8 cellular contexts compared by ENCODE assay signal in genomic region chr4:142404191-142404611, GRCh38.
A peak's percentile ranks its signal among the peaks of the same experiment; 100 is the strongest.
DNase-seq lines count a peak whose midpoint lies in the region; ATAC-seq, FAIRE-seq and TF ChIP-seq lines count a peak whose summit lies in the region.

No MANE protein-coding gene starts in this region.

- WGBS in adrenal gland, 4 donors: 12 to 34% (median 14%) methylated on average over 3 of the region's 3 CpGs

- H3K27me3 Mint-ChIP-seq in activated CD8-positive, alpha-beta memory T cell treated with anti-CD3 and anti-CD28 coated beads, Interleukin-2, amount 10 ng/mL, durations not matched to agents 7 days and 5 days: no peaks in the 10 kb centered on the region

- FAIRE-seq in urothelium cell line (lab: Jason Lieb, UNC): no peak

- H3K9me3 Mint-ChIP-seq in activated CD8-positive, alpha-beta memory T cell treated with anti-CD3 and anti-CD28 coated beads, Interleukin-2, amount 10 ng/mL, durations not matched to agents 7 days and 5 days (ENCODE audit: low read depth): no peaks in the 10 kb centered on the region

- peak in 1 of 2 donors; percentile 70 for TF ChIP-seq POLR2A in adrenal gland (IDR thresholded peaks at IDR 0.05)

- peak overlapping the region in 2 of 5 donors; percentile 47 to 79 for H3K27ac ChIP-seq in adrenal gland

- H3K27me3 ChIP-seq in adrenal gland: no peaks in the 10 kb centered on the region

- peaks cover 5 to 42% of the 10 kb centered on the region in 2 donors for H3K4me1 ChIP-seq in adrenal gland (replicated peaks in 1 of 2)

- peak overlapping the region; percentile 89 for H3K4me3 Mint-ChIP-seq in activated CD8-positive, alpha-beta memory T cell treated with anti-CD3 and anti-CD28 coated beads, Interleukin-2, amount 10 ng/mL, durations not matched to agents 7 days and 5 days

- CTCF ChIA-PET in activated CD8-positive, alpha-beta memory T cell treated with anti-CD3 and anti-CD28 coated beads, Interleukin-2, amount 10 ng/mL, durations not matched to agents 7 days and 5 days (lab: Charles Lee): interaction anchor here (1.4 to 2.6 kb wide), 2 partner anchors 10 to 25 kb away, joined by 4 to 10 read pairs; no protein-coding TSS in a partner anchor

- peaks cover 19% of the 10 kb centered on the region for H3K36me3 Mint-ChIP-seq in activated CD8-positive, alpha-beta memory T cell treated with anti-CD3 and anti-CD28 coated beads, Interleukin-2, amount 10 ng/mL, durations not matched to agents 7 days and 5 days

- H3K9me3 ChIP-seq in adrenal gland (replicated peaks in 1 of 3): no peaks in the 10 kb centered on the region

- ATAC-seq in activated CD8-positive, alpha-beta memory T cell treated with anti-CD3 and anti-CD28 coated beads, Interleukin-2, amount 10 ng/mL, durations not matched to agents 7 days and 5 days: peak; percentile 17
- ATAC-seq in GM19395 (IDR thresholded peaks at IDR 0.05; ENCODE audit: unreplicated experiment): no peak

- peaks cover 58% of the 10 kb centered on the region for H3K4me1 Mint-ChIP-seq in activated CD8-positive, alpha-beta memory T cell treated with anti-CD3 and anti-CD28 coated beads, Interleukin-2, amount 10 ng/mL, durations not matched to agents 7 days and 5 days

- peak overlapping the region; percentile 99 for H3K27ac Mint-ChIP-seq in activated CD8-positive, alpha-beta memory T cell treated with anti-CD3 and anti-CD28 coated beads, Interleukin-2, amount 10 ng/mL, durations not matched to agents 7 days and 5 days

- TF ChIP-seq CTCF in adrenal gland (IDR thresholded peaks at IDR 0.05): no peak

- peak overlapping the region in 1 of 4 donors; percentile 51 for H3K4me3 ChIP-seq in adrenal gland

- DNase-seq in activated CD8-positive, alpha-beta memory T cell treated with anti-CD3 and anti-CD28 coated beads, Interleukin-2, amount 10 ng/mL, durations not matched to agents 7 days and 5 days: peak; percentile 79
- DNase-seq in activated CD8-positive, alpha-beta memory T cell treated with anti-CD3 and anti-CD28 coated beads for 24 hours: no peak
- DNase-seq in adrenal gland: peak; percentile 41 to 77 (median 54)
- DNase-seq in medulla oblongata (ENCODE audit: extremely low spot score): peak; percentile 17
- peak; percentile 50 for DNase-seq in urothelium cell line (ENCODE audit: low spot score)
- no peak for DNase-seq in SIG-M5 treated with dmso at 0.1 percent for 504 hours (lab: John Stamatoyannopoulos, UW; ENCODE audit: unreplicated experiment)
- no peak for DNase-seq in NCI-H510A (lab: John Stamatoyannopoulos, UW)

- intact Hi-C loops in adrenal gland (cut with DNase I): no loop called here

- H3K36me3 ChIP-seq in adrenal gland (replicated peaks in 1 of 2): no peaks in the 10 kb centered on the region

Comparison
In these comparisons a context has a peak if more than half of its experiments do, and no peak if none do; other contexts are left out.
1. DNase-seq: peak in activated CD8-positive, alpha-beta memory T cell treated with anti-CD3 and anti-CD28 coated beads, Interleukin-2, amount 10 ng/mL, durations not matched to agents 7 days and 5 days (single experiment), adrenal gland (7 of 7), medulla oblongata (single experiment) and urothelium cell line (single experiment); none in activated CD8-positive, alpha-beta memory T cell treated with anti-CD3 and anti-CD28 coated beads for 24 hours (single experiment), SIG-M5 treated with dmso at 0.1 percent for 504 hours (single experiment) and NCI-H510A (single experiment).